In the genomic region with DNA sequence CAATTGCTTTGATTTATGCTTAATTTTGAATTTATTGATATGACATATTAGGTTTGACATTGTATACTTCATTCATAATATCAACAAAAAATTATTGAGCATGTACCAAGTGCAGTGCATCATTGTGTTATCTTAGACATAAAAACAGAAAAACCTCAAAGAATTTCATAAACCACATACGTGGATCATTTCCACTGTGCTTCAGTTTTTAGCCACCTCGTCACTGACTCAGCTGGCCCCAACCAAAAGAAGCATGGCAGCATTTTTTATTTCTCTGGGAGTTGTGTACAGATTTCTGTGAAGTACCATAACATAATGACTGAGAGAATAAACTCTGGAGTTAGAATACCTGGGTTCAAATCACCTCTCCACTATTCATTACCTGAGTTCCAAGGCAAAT, we compare ENCODE assay signal across 17 cellular contexts.
A peak's percentile ranks its signal among the peaks of the same experiment; 100 is the strongest.
DNase-seq lines count a peak whose midpoint lies in the region; ATAC-seq and TF ChIP-seq lines count a peak whose summit lies in the region.
"Had no signal": no experiment of that assay in that cellular context is flagged by ENCODE, and none has a peak within 500 bp of the region (broad histone marks: within the 10 kb centered on the region; RNA-seq: fewer than 3 reads in every experiment).

No MANE protein-coding gene starts in this region.

- BruUV-seq in A673 (replicated peaks; lab: Mats Ljungman, UMichigan): no TSS peak

- peaks cover 42% of the 10 kb centered on the region for H3K4me1 Mint-ChIP-seq in HFFc6 (ENCODE audit: low read depth)

- no peak overlapping the region for H3K27ac Mint-ChIP-seq in HFFc6
- H3K27ac Mint-ChIP-seq: H9 had no signal

- H3K4me1 ChIP-seq in A673 (ENCODE audit: insufficient read depth, low read length, poor library complexity, severe bottlenecking): no peaks in the 10 kb centered on the region

- in situ Hi-C loops in astrocyte of the spinal cord (cut with HindIII; ENCODE audit: low sequenced_read_pairs): no loop called here

- no peaks in the 10 kb centered on the region for H3K36me3 Mint-ChIP-seq in HFFc6 (ENCODE audit: low read depth)

- CTCF ChIA-PET in A673 (lab: Charles Lee) (no interaction called here), HEK293T (lab: Yijun Ruan, JAX) (no interaction called here)

- intact Hi-C loops in A673 (cut with micrococcal nuclease; ENCODE audit: unreplicated experiment): no loop called here

- H3K27me3 Mint-ChIP-seq in HFFc6 (ENCODE audit: insufficient read depth): peaks cover 8% of the 10 kb centered on the region; the same call in 1 of the 2 replicates

- H3K9me3 ChIP-seq in A673 (ENCODE audit: low read depth, low read length, poor library complexity, severe bottlenecking): no peaks in the 10 kb centered on the region

- DNase-seq in AG08395 (ENCODE audit: low spot score) (peak; percentile 43), HFFc6 (peak; percentile 44), astrocyte of the spinal cord (ENCODE audit: low read depth, low spot score) (peak; percentile 60), foreskin fibroblast (peak; percentile 45 to 70), A673 (ENCODE audit: low spot score) (no peak), HEK293T (ENCODE audit: extremely low spot score) (no peak)
- DNase-seq: Calu3, DMS79 treated with DMSO at 0.1 percent for 48 hours, H9, NCI-H146, NCI-H2227 treated with DMSO at 0.1 percent for 48 hours, NCI-H69, SW 1271 had no signal

- no peaks in the 10 kb centered on the region for H3K36me3 ChIP-seq in A673 (ENCODE audit: insufficient read depth, low read length, poor library complexity, severe bottlenecking)
- H3K36me3 ChIP-seq: SJSA1 had no signal

- no peak overlapping the region for H3K4me3 ChIP-seq in astrocyte of the spinal cord (ENCODE audit: low read depth, low read length)
- no peak overlapping the region for H3K4me3 ChIP-seq in foreskin fibroblast (ENCODE audit: low read depth in 1 of 2, low read length in 2 of 2)
- no peak overlapping the region for H3K4me3 ChIP-seq in A673 (ENCODE audit: low read depth, low read length, poor library complexity, severe bottlenecking)
- H3K4me3 ChIP-seq: SJSA1 had no signal

- no peak overlapping the region for H3K27ac ChIP-seq in A673 (ENCODE audit: low read depth, low read length, poor library complexity, severe bottlenecking)
- H3K27ac ChIP-seq: 22Rv1, SJSA1 had no signal

- peaks cover 47% of the 10 kb centered on the region for H3K27me3 ChIP-seq in A673 (replicated peaks; ENCODE audit: insufficient read depth, low read depth, low read length, poor library complexity)
- H3K27me3 ChIP-seq: SJSA1 had no signal

- TF ChIP-seq CTCF in HFFc6 (IDR thresholded peaks at IDR 0.05) (no peak), astrocyte of the spinal cord (IDR thresholded peaks at IDR 0.05; ENCODE audit: low read depth, low read length) (no peak), foreskin fibroblast (IDR thresholded peaks at IDR 0.05; ENCODE audit: low read depth, low read length) (no peak), A673 (conservative IDR thresholded peaks at IDR 0.05; ENCODE audit: low read depth, low read length) (no peak)

- POLR2A ChIA-PET in A673 (lab: Charles Lee; ENCODE audit: low non-redundant PET): no interaction called here
- POLR2A ChIA-PET in HEK293T (lab: Yijun Ruan, JAX): no interaction called here

- H3K4me3 Mint-ChIP-seq in HFFc6: no peak overlapping the region
- H3K4me3 Mint-ChIP-seq: H9 had no signal

- ATAC-seq in HG02973 (IDR thresholded peaks at IDR 0.05; ENCODE audit: unreplicated experiment): no peak
- no peak for ATAC-seq in HG03571 (IDR thresholded peaks at IDR 0.05; ENCODE audit: unreplicated experiment)

- H3K9me3 Mint-ChIP-seq in HFFc6: peaks cover 15% of the 10 kb centered on the region; the same call in 1 of the 2 replicates
- H3K9me3 Mint-ChIP-seq: H9 had no signal

TF ChIP-seq in HEK293T, 16 proteins besides CTCF, POLR2A, EP300 and RAD21:
- TF ChIP-seq SUZ12 (IDR thresholded peaks at IDR 0.05) (no peak), FOXK2 (IDR thresholded peaks at IDR 0.05) (no peak), L3MBTL2 (conservative IDR thresholded peaks at IDR 0.05) (no peak), ELF4 (IDR thresholded peaks at IDR 0.05) (no peak), BHLHE40 (IDR thresholded peaks at IDR 0.05; ENCODE audit: borderline replicate concordance) (no peak), TARDBP (IDR thresholded peaks at IDR 0.05) (no peak), HDGF (IDR thresholded peaks at IDR 0.05; ENCODE audit: borderline replicate concordance) (no peak), FOXM1 (IDR thresholded peaks at IDR 0.05; ENCODE audit: borderline replicate concordance) (no peak), LEF1 (IDR thresholded peaks at IDR 0.05; ENCODE audit: borderline replicate concordance) (no peak), SP1 (IDR thresholded peaks at IDR 0.05) (no peak), FOXA1 (IDR thresholded peaks at IDR 0.05) (no peak), ZNF384 (IDR thresholded peaks at IDR 0.05) (no peak)

Comparison
In these comparisons a context has a peak if more than half of its experiments do, and no peak if none do; other contexts are left out.
1. DNase-seq: peak in AG08395 (single experiment), HFFc6 (single experiment), astrocyte of the spinal cord (single experiment) and foreskin fibroblast (2 of 2); none in A673 (single experiment) and HEK293T (single experiment).